15 cellular contexts compared by ENCODE assay signal in the genomic region with DNA sequence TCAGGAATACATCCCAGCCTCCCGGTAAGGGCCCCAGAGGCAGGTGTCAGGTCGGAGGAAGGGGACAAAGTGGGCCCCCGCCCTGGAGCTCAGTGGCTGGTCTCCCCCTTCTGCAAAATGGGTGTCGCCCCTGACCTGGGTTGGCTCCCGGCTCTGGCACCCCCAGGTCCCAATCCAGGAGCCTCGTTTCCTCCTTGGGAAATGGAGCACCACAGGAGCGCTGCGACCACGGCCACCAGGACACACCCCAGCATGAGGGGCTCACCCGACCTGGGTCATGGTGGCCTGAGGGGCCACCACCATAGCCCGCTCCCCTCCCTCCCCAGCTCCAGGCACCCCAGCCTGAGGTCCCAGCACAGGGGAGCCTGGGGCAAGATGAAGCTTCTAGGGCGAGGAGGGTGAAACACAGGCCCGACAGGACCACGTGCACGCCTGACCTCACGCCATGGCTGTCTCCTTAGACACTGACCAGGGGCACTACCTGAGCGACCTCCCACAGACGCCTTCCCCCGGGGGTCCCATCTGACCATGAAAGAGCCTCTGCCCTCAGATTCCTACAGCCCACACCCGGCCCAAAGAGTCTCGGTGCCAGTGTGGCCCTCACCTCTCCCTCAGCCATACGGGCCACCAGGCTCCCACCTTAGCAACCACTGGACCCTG. TPM values are rescaled to one million over a fixed set of nuclear protein-coding genes. Genes with fewer than 3 reads are reported as not detected.
A peak's percentile ranks its signal among the peaks of the same experiment; 100 is the strongest.
DNase-seq lines count a peak whose midpoint lies in the region; ATAC-seq, FAIRE-seq and TF ChIP-seq lines count a peak whose summit lies in the region.
"Had no signal": no experiment of that assay in that cellular context is flagged by ENCODE, and none has a peak within 500 bp of the region (broad histone marks: within the 10 kb centered on the region; RNA-seq: fewer than 3 reads in every experiment).

No MANE protein-coding gene starts in this region.

- H3K4me2 ChIP-seq in endothelial cell of umbilical vein (ENCODE audit: insufficient read depth, low read length): no peak overlapping the region
- H3K4me2 ChIP-seq in osteoblast (ENCODE audit: insufficient read depth, low read length): no peak overlapping the region

- ATAC-seq in upper lobe of right lung (no peak), GM18873 (IDR thresholded peaks at IDR 0.05; ENCODE audit: low FRiP score, unreplicated experiment) (no peak), HG02588 (IDR thresholded peaks at IDR 0.05; ENCODE audit: unreplicated experiment) (no peak)

- no peak for FAIRE-seq in endothelial cell of umbilical vein (lab: Jason Lieb, UNC)
- FAIRE-seq: GM12878, small intestine had no signal

- H3K9ac ChIP-seq in endothelial cell of umbilical vein (replicated peaks; ENCODE audit: extremely low read depth, insufficient read depth, low read length): no peak overlapping the region

- H3K36me3 ChIP-seq in cardiac muscle cell (peaks cover 23% of the 10 kb centered on the region), endothelial cell of umbilical vein (ENCODE audit: control insufficient read depth in 2 of 2, extremely low read depth in 1 of 2, insufficient read depth in 2 of 2, low read length in 2 of 2) (peaks cover 26 to 74% of the 10 kb centered on the region in 2 experiments), osteoblast (ENCODE audit: insufficient read depth, low read length) (peaks cover 77% of the 10 kb centered on the region), upper lobe of right lung (peaks cover 42% of the 10 kb centered on the region)

- POLR2A ChIA-PET in endothelial cell of umbilical vein (lab: Charles Lee): no interaction called here

- no TSS peak for BruUV-seq in endothelial cell of umbilical vein (replicated peaks; lab: Mats Ljungman, UMichigan)

- DNase-seq in cardiac muscle cell (ENCODE audit: low read depth in 1 of 2, low spot score in 1 of 2) (no peak), cardiac septum (ENCODE audit: low spot score) (no peak), endothelial cell of umbilical vein (ENCODE audit: low read depth, low spot score) (no peak), osteoblast (ENCODE audit: insufficient read length, low spot score, missing footprints) (no peak), upper lobe of right lung (peak; percentile 56), NCI-H748 (lab: John Stamatoyannopoulos, UW; ENCODE audit: unreplicated experiment) (no peak)
- DNase-seq: 8988T; activated CD4-positive, alpha-beta T cell treated with anti-CD3 and anti-CD28 coated beads, Interleukin-2, amount 50 U/mL, for 1 hour; activated effector memory CD4-positive, alpha-beta T cell treated with Interleukin-2 at 50 U/mL for 16 hours; NCI-H510A; small intestine had no signal

- H3K4me1 ChIP-seq in cardiac muscle cell (ENCODE audit: low read depth) (peaks cover 36% of the 10 kb centered on the region), endothelial cell of umbilical vein (ENCODE audit: control insufficient read depth, extremely low read depth, insufficient read depth, low read length) (peaks cover 23% of the 10 kb centered on the region), osteoblast (ENCODE audit: insufficient read depth, low read length) (peaks cover 38% of the 10 kb centered on the region), upper lobe of right lung (peaks cover 34% of the 10 kb centered on the region)

- no peaks in the 10 kb centered on the region for H3K9me3 ChIP-seq in cardiac muscle cell (ENCODE audit: low read depth)
- no peaks in the 10 kb centered on the region for H3K9me3 ChIP-seq in endothelial cell of umbilical vein (replicated peaks; ENCODE audit: control insufficient read depth, insufficient read depth, low read length)
- no peaks in the 10 kb centered on the region for H3K9me3 ChIP-seq in osteoblast (ENCODE audit: low read depth, low read length)
- H3K9me3 ChIP-seq in upper lobe of right lung: no peaks in the 10 kb centered on the region

- CTCF ChIA-PET in endothelial cell of umbilical vein (lab: Charles Lee): interaction anchor here (0.9 to 2.3 kb wide), 9 partner anchors 101 to 173 kb away, joined by 3 to 10 read pairs (median 5); no protein-coding TSS in a partner anchor

- intact Hi-C loops in cardiac septum (cut with DNase I) (loop anchor here (5.0 kb wide), 1 partner anchor 413 kb away; no protein-coding TSS in a partner anchor), endothelial cell of umbilical vein (cut with micrococcal nuclease) (no loop called here), upper lobe of right lung (cut with DNase I) (no loop called here)

- H3K4me3 ChIP-seq in cardiac muscle cell: no peak overlapping the region
- no peak overlapping the region for H3K4me3 ChIP-seq in endothelial cell of umbilical vein (replicated peaks in 1 of 3; ENCODE audit: insufficient read depth in 1 of 3, low read depth in 1 of 3, low read length in 3 of 3)
- no peak overlapping the region for H3K4me3 ChIP-seq in osteoblast (ENCODE audit: insufficient read depth, low read length)
- no peak overlapping the region for H3K4me3 ChIP-seq in upper lobe of right lung
- H3K4me3 ChIP-seq: GM12878 had no signal

- H3K79me2 ChIP-seq in endothelial cell of umbilical vein (ENCODE audit: control insufficient read depth, insufficient read depth, low read length): peaks cover 100% of the 10 kb centered on the region
- H3K79me2 ChIP-seq in osteoblast (ENCODE audit: insufficient read depth, low read length): peaks cover 100% of the 10 kb centered on the region

- no peak for TF ChIP-seq POLR2A in endothelial cell of umbilical vein (IDR thresholded peaks at IDR 0.05; ENCODE audit: low read depth, low read length)

- H2AFZ ChIP-seq in endothelial cell of umbilical vein (ENCODE audit: low read depth, low read length) (no peak overlapping the region), osteoblast (ENCODE audit: low read length) (no peak overlapping the region)

- no peaks in the 10 kb centered on the region for H3K9me1 ChIP-seq in endothelial cell of umbilical vein (replicated peaks; ENCODE audit: control insufficient read depth, extremely low read depth, insufficient read depth, low read length)

- TF ChIP-seq CTCF in cardiac muscle cell (IDR thresholded peaks at IDR 0.05; ENCODE audit: low read depth, low read length): no peak
- no peak for TF ChIP-seq CTCF in endothelial cell of umbilical vein (IDR thresholded peaks at IDR 0.05; ENCODE audit: extremely low read depth in 1 of 2, insufficient read depth in 1 of 2, low read depth in 1 of 2, low read length in 2 of 2)
- no peak for TF ChIP-seq CTCF in osteoblast (IDR thresholded peaks at IDR 0.05; ENCODE audit: extremely low read depth, low read depth, low read length)
- TF ChIP-seq CTCF in upper lobe of right lung (IDR thresholded peaks at IDR 0.05): no peak

- dilution Hi-C loops in endothelial cell of umbilical vein (cut with MboI; ENCODE audit: extremely low pct_ligation_motif_present, low sequenced_read_pairs): no loop called here

- no peaks in the 10 kb centered on the region for H4K20me1 ChIP-seq in endothelial cell of umbilical vein (replicated peaks; ENCODE audit: control insufficient read depth, extremely low read depth, insufficient read depth, low read length)
- H4K20me1 ChIP-seq in osteoblast (ENCODE audit: insufficient read depth, low read length): peaks cover 49% of the 10 kb centered on the region

- H3K27me3 ChIP-seq in cardiac muscle cell (no peaks in the 10 kb centered on the region), endothelial cell of umbilical vein (ENCODE audit: control insufficient read depth in 2 of 2, insufficient read depth in 2 of 2, low read length in 2 of 2) (no peaks in the 10 kb centered on the region), osteoblast (ENCODE audit: insufficient read depth, low read length) (no peaks in the 10 kb centered on the region), upper lobe of right lung (no peaks in the 10 kb centered on the region)

- H3K27ac ChIP-seq in cardiac muscle cell: peak overlapping the region; percentile 95
- no peak overlapping the region for H3K27ac ChIP-seq in endothelial cell of umbilical vein (ENCODE audit: insufficient read depth, low read depth, low read length)
- peak overlapping the region; percentile 98 for H3K27ac ChIP-seq in osteoblast (ENCODE audit: low read depth, low read length)
- peak overlapping the region; percentile 66 for H3K27ac ChIP-seq in upper lobe of right lung

RNA-seq across cellular contexts. Expression of a gene that starts 11.8 kb away (rescaled TPM):
- 105 and 121 TPM in 2 replicates for total RNA-seq in cardiac muscle cell
- 83.7 and 106 TPM in 2 replicates for polyA plus RNA-seq in cardiac muscle cell
- total RNA-seq in cardiac septum: 80.3 TPM
- total RNA-seq in endothelial cell of umbilical vein: 237 and 267 TPM in 2 replicates
- polyA plus RNA-seq in endothelial cell of umbilical vein: 171 and 198 TPM in 2 replicates
- 110 and 135 TPM in 2 replicates for polyA plus RNA-seq in endothelial cell of umbilical vein (2011; cell fraction: cytosol; rRNA removed)
- 257 and 307 TPM in 2 replicates for polyA plus RNA-seq in endothelial cell of umbilical vein (2011; cell fraction: nucleus; rRNA removed)
- 194 and 202 TPM in 2 replicates for polyA plus RNA-seq in endothelial cell of umbilical vein (2012)
- 91.9 and 139 TPM in 2 replicates for polyA minus RNA-seq in endothelial cell of umbilical vein
- polyA minus RNA-seq in endothelial cell of umbilical vein (2011; cell fraction: cytosol; rRNA and poly(A)+ RNA removed): 24.9 TPM
- polyA minus RNA-seq in endothelial cell of umbilical vein (2011; cell fraction: nucleus; rRNA and poly(A)+ RNA removed): 131 and 267 TPM in 2 replicates
- 66.9 and 75.3 TPM in 2 replicates for total RNA-seq in osteoblast
- 61.7 TPM for total RNA-seq in upper lobe of right lung

RNA-seq across cellular contexts. Expression of a gene that starts 20.8 kb away (rescaled TPM):
- not detected in 2 replicates for total RNA-seq in cardiac muscle cell
- 0.22 and 1.1 TPM in 2 replicates for polyA plus RNA-seq in cardiac muscle cell
- not detected for total RNA-seq in cardiac septum
- total RNA-seq in endothelial cell of umbilical vein: not detected in 2 replicates
- not detected in 2 replicates for polyA plus RNA-seq in endothelial cell of umbilical vein
- polyA plus RNA-seq in endothelial cell of umbilical vein (2011; cell fraction: cytosol; rRNA removed): not detected in 2 replicates
- polyA plus RNA-seq in endothelial cell of umbilical vein (2011; cell fraction: nucleus; rRNA removed): not detected in 2 replicates
- polyA plus RNA-seq in endothelial cell of umbilical vein (2012): 0.41 TPM in 1 of 2 replicates, not detected in the other
- polyA minus RNA-seq in endothelial cell of umbilical vein: not detected in 2 replicates
- not detected for polyA minus RNA-seq in endothelial cell of umbilical vein (2011; cell fraction: cytosol; rRNA and poly(A)+ RNA removed)
- polyA minus RNA-seq in endothelial cell of umbilical vein (2011; cell fraction: nucleus; rRNA and poly(A)+ RNA removed): not detected in 2 replicates
- total RNA-seq in osteoblast: not detected in 2 replicates
- total RNA-seq in upper lobe of right lung: not detected
- total RNA-seq: glomerular endothelial cell had no signal
- polyA plus RNA-seq: GM12878 had no signal

RNA-seq across cellular contexts. Expression of a gene that starts 32.6 kb away (rescaled TPM):
- total RNA-seq in cardiac muscle cell: 0.63 TPM in 1 of 2 replicates, not detected in the other
- polyA plus RNA-seq in cardiac muscle cell: 0.76 TPM in 1 of 2 replicates, not detected in the other
- total RNA-seq in cardiac septum: not detected
- total RNA-seq in endothelial cell of umbilical vein: not detected in 2 replicates
- polyA plus RNA-seq in endothelial cell of umbilical vein: not detected in 2 replicates
- polyA plus RNA-seq in endothelial cell of umbilical vein (2011; cell fraction: cytosol; rRNA removed): not detected in 2 replicates
- polyA plus RNA-seq in endothelial cell of umbilical vein (2011; cell fraction: nucleus; rRNA removed): not detected in 2 replicates
- 0.15 and 0.16 TPM in 2 replicates for polyA plus RNA-seq in endothelial cell of umbilical vein (2012)
- polyA minus RNA-seq in endothelial cell of umbilical vein: not detected in 2 replicates
- polyA minus RNA-seq in endothelial cell of umbilical vein (2011; cell fraction: cytosol; rRNA and poly(A)+ RNA removed): not detected
- not detected in 2 replicates for polyA minus RNA-seq in endothelial cell of umbilical vein (2011; cell fraction: nucleus; rRNA and poly(A)+ RNA removed)
- total RNA-seq in osteoblast: not detected in 2 replicates
- 0.78 TPM for total RNA-seq in upper lobe of right lung
- total RNA-seq: glomerular endothelial cell had no signal
- polyA plus RNA-seq: GM12878 had no signal
